In genomic region chr7:137661634-137662033, GRCh38 we compare ENCODE assay signal across 18 cellular contexts.
A peak's percentile ranks its signal among the peaks of the same experiment; 100 is the strongest.
DNase-seq lines count a peak whose midpoint lies in the region; ATAC-seq and TF ChIP-seq lines count a peak whose summit lies in the region.
"Had no signal": no experiment of that assay in that cellular context is flagged by ENCODE, and none has a peak within 500 bp of the region (broad histone marks: within the 10 kb centered on the region; RNA-seq: fewer than 3 reads in every experiment).

No MANE protein-coding gene starts in this region.

- no peak for ATAC-seq in mucosa of descending colon
- no peak for ATAC-seq in GM18858 (IDR thresholded peaks at IDR 0.05; ENCODE audit: unreplicated experiment)
- ATAC-seq: GM12878, Right ventricle myocardium inferior had no signal

- intact Hi-C loops in mucosa of descending colon (cut with DNase I, micrococcal nuclease) (no loop called here), posterior cingulate gyrus (cut with DNase I) (no loop called here)

- DNase-seq in H7 = peak; percentile 57
- peak; percentile 20 for DNase-seq in astrocyte of the hippocampus (ENCODE audit: low read depth, low spot score)
- peak; percentile 63 for DNase-seq in islet precursor cell
- DNase-seq in midbrain (lab: John Stamatoyannopoulos, UW) = no peak
- no peak for DNase-seq in mucosa of descending colon
- DNase-seq in posterior cingulate gyrus = no peak
- DNase-seq: CD8-positive, alpha-beta memory T cell; DMS79; Karpas-422; MM.1S; NCI-H1092 treated with DMSO at 0.1 percent for 48 hours; NCI-H226; NCI-H524 treated with DMSO at 0.1 percent for 48 hours; Peyer's patch had no signal

- no peaks in the 10 kb centered on the region for H3K27me3 ChIP-seq in H7 (ENCODE audit: control insufficient read depth, insufficient read depth, low read length)
- H3K27me3 ChIP-seq: BLaER1, Peyer's patch had no signal

- no peak for TF ChIP-seq CTCF in mucosa of descending colon (IDR thresholded peaks at IDR 0.05)

- no peaks in the 10 kb centered on the region for H3K9me3 ChIP-seq in mucosa of descending colon
- H3K9me3 ChIP-seq: BLaER1, Peyer's patch had no signal

- H3K4me3 ChIP-seq in H7 (ENCODE audit: insufficient read depth, low read depth, low read length) = no peak overlapping the region
- no peak overlapping the region for H3K4me3 ChIP-seq in mucosa of descending colon
- H3K4me3 ChIP-seq: BLaER1, GM12878, Peyer's patch had no signal

- no peaks in the 10 kb centered on the region for H3K36me3 ChIP-seq in H7 (replicated peaks; ENCODE audit: control insufficient read depth, insufficient read depth, low read length)
- H3K36me3 ChIP-seq in mucosa of descending colon (ENCODE audit: low read depth) = no peaks in the 10 kb centered on the region
- H3K36me3 ChIP-seq: BLaER1, Peyer's patch had no signal

- no peaks in the 10 kb centered on the region for H3K4me1 ChIP-seq in mucosa of descending colon (ENCODE audit: low read depth)
- H3K4me1 ChIP-seq: Peyer's patch had no signal

Comparison
In these comparisons a context has a peak if more than half of its experiments do, and no peak if none do; other contexts are left out.
1. DNase-seq: peak in H7 (single experiment), astrocyte of the hippocampus (single experiment) and islet precursor cell (single experiment); none in midbrain (single experiment), mucosa of descending colon (0 of 3) and posterior cingulate gyrus (0 of 10).